In genomic region chr9:119559986-119560385, GRCh38 we compare ENCODE assay signal across 1 cellular context.
TF ChIP-seq lines count a peak whose summit lies in the region.

No MANE protein-coding gene starts in this region.

TF ChIP-seq in HepG2, 621 proteins besides CTCF, POLR2A, EP300 and RAD21 (continued from another document):
- TF ChIP-seq ZBTB2 (CRISPR knock-in tag; IDR thresholded peaks at IDR 0.05; ENCODE audit: low read depth) (no peak), XBP1 (CRISPR knock-in tag; IDR thresholded peaks at IDR 0.05) (no peak), ZNF773 (CRISPR knock-in tag; IDR thresholded peaks at IDR 0.05; ENCODE audit: borderline replicate concordance) (no peak), CREBL2 (CRISPR knock-in tag; IDR thresholded peaks at IDR 0.05; ENCODE audit: borderline replicate concordance) (no peak), ZSCAN30 (CRISPR knock-in tag; IDR thresholded peaks at IDR 0.05) (no peak), ZEB1 (IDR thresholded peaks at IDR 0.05; ENCODE audit: insufficient replicate concordance, low read depth) (no peak), ATF3 (CRISPR knock-in tag; IDR thresholded peaks at IDR 0.05) (no peak), NR2C2 (CRISPR knock-in tag; IDR thresholded peaks at IDR 0.05; ENCODE audit: borderline replicate concordance) (no peak), ZHX2 (IDR thresholded peaks at IDR 0.05; ENCODE audit: low read depth) (no peak), ZHX2 (CRISPR knock-in tag; IDR thresholded peaks at IDR 0.05; ENCODE audit: borderline replicate concordance) (no peak), KDM5A (IDR thresholded peaks at IDR 0.05; ENCODE audit: borderline replicate concordance, low read length) (no peak), HNRNPK (IDR thresholded peaks at IDR 0.05; ENCODE audit: low read depth, low read length, poor library complexity, severe bottlenecking) (no peak), ETV6 (CRISPR knock-in tag; conservative IDR thresholded peaks at IDR 0.05) (no peak), NFYC (CRISPR knock-in tag; IDR thresholded peaks at IDR 0.05) (no peak), TEAD2 (CRISPR knock-in tag; IDR thresholded peaks at IDR 0.05) (no peak), KDM5B (CRISPR knock-in tag; IDR thresholded peaks at IDR 0.05; ENCODE audit: borderline replicate concordance) (no peak), ZBTB43 (CRISPR knock-in tag; conservative IDR thresholded peaks at IDR 0.05) (no peak)
